Comparison of ENCODE assay signal across 8 cellular contexts in genomic region chr20:54680872-54681297, GRCh38.
DNase-seq lines count a peak whose midpoint lies in the region; ATAC-seq, FAIRE-seq and TF ChIP-seq lines count a peak whose summit lies in the region.

No MANE protein-coding gene starts in this region.

- POLR2A ChIA-PET in A673 (lab: Charles Lee; ENCODE audit: low non-redundant PET) = no interaction called here

- no peaks in the 10 kb centered on the region for H3K36me3 ChIP-seq in A673 (ENCODE audit: insufficient read depth, low read length, poor library complexity, severe bottlenecking)

- TF ChIP-seq CTCF in A673 (conservative IDR thresholded peaks at IDR 0.05; ENCODE audit: low read depth, low read length) = peak; percentile 83

- no peaks in the 10 kb centered on the region for H3K4me1 ChIP-seq in A673 (ENCODE audit: insufficient read depth, low read length, poor library complexity, severe bottlenecking)

- no peak overlapping the region for H3K4me3 ChIP-seq in A673 (ENCODE audit: low read depth, low read length, poor library complexity, severe bottlenecking)

- intact Hi-C loops in A673 (cut with micrococcal nuclease; ENCODE audit: unreplicated experiment) = loop anchor here (5.0 kb wide), 2 partner anchors 1566 to 1661 kb away; partner anchors contain the start of gene MC3R

- H3K9me3 ChIP-seq in A673 (ENCODE audit: low read depth, low read length, poor library complexity, severe bottlenecking) = no peaks in the 10 kb centered on the region

- FAIRE-seq in urothelium cell line (lab: Jason Lieb, UNC) = no peak

- ATAC-seq in HG03439 (IDR thresholded peaks at IDR 0.05; ENCODE audit: unreplicated experiment) = no peak

- CTCF ChIA-PET in A673 (lab: Charles Lee) = interaction anchor here (0.7 kb wide), 2 partner anchors 82 to 95 kb away, joined by 3 read pairs; no protein-coding TSS in a partner anchor

- peaks cover 46% of the 10 kb centered on the region for H3K27me3 ChIP-seq in A673 (replicated peaks; ENCODE audit: insufficient read depth, low read depth, low read length, poor library complexity)

- peak; percentile 70 for DNase-seq in A673 (ENCODE audit: low spot score)
- DNase-seq in ELR (ENCODE audit: low read depth) = peak; percentile 53
- peak; percentile 71 for DNase-seq in NCI-H146 (lab: John Stamatoyannopoulos, UW)
- peak; percentile 16 for DNase-seq in amniotic epithelial cell (ENCODE audit: low read depth)
- DNase-seq in iris pigment epithelial cell (ENCODE audit: low read depth) = peak; percentile 42
- DNase-seq in urothelium cell line (ENCODE audit: low spot score) = peak; percentile 62
- DNase-seq in GM19238 (ENCODE audit: insufficient read length, low spot score) = no peak

- H3K27ac ChIP-seq in A673 (ENCODE audit: low read depth, low read length, poor library complexity, severe bottlenecking) = no peak overlapping the region

- no TSS peak for BruUV-seq in A673 (replicated peaks; lab: Mats Ljungman, UMichigan)
